1 cellular context compared by ENCODE assay signal in the genomic region with DNA sequence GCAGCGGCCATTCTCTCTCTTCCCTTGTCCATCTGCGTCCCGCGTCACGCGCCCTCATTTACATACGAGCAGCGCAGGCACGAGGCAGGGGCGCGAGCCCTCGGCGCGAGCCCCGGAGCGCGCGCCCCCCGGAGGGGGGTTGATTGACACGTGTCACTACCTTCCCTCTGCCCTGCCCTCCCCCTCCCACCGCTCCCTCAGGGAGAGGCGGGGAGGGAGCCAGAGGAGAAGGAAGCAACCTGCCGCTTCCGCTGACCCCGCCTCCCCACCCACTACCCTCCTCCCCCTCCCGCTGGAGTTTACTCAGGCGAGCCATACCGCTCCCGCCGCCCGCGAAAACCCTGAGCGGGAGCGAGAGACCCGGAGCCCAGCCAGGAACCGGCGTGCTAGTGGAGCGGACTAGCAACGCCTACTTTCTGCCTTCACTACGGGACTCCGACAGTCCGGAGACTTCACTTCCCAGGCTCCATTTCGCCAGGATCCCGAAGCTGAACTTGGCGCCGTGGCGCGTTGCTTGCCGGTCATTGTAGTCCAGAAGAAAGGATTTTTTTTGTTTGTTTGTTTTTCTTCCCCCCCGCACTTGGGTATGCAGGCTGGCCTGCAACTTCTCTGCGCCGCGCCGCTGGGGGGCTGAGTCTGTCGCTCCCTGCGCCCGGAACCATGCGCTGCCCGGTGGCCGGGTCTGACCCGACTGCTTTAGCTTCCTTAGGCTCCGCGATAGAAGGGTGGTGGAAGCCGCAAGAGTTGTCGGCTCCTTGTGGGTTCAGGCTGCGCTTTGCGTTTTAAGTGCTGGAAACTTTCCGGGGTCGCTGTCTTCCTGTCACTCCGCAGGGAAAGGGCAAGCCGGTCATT.
TF ChIP-seq lines count a peak whose summit lies in the region.

A gene (minus strand): TSS at position 36 of the 852 bp plus-strand sequence. CDS start 4 bp downstream, at position 32.

TF ChIP-seq in HepG2, 621 proteins besides CTCF, POLR2A, EP300 and RAD21 (continued from another document and continues in another):
- TF ChIP-seq, protein P1, sequence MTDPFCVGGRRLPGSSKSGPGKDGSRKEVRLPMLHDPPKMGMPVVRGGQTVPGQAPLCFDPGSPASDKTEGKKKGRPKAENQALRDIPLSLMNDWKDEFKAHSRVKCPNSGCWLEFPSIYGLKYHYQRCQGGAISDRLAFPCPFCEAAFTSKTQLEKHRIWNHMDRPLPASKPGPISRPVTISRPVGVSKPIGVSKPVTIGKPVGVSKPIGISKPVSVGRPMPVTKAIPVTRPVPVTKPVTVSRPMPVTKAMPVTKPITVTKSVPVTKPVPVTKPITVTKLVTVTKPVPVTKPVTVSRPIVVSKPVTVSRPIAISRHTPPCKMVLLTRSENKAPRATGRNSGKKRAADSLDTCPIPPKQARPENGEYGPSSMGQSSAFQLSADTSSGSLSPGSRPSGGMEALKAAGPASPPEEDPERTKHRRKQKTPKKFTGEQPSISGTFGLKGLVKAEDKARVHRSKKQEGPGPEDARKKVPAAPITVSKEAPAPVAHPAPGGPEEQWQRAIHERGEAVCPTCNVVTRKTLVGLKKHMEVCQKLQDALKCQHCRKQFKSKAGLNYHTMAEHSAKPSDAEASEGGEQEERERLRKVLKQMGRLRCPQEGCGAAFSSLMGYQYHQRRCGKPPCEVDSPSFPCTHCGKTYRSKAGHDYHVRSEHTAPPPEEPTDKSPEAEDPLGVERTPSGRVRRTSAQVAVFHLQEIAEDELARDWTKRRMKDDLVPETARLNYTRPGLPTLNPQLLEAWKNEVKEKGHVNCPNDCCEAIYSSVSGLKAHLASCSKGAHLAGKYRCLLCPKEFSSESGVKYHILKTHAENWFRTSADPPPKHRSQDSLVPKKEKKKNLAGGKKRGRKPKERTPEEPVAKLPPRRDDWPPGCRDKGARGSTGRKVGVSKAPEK (CRISPR knock-in tag; IDR thresholded peaks at IDR 0.05; ENCODE audit: borderline replicate concordance): no peak
- TF ChIP-seq KDM6A (CRISPR knock-in tag; IDR thresholded peaks at IDR 0.05; ENCODE audit: low read depth) (no peak), NFKB2 (CRISPR knock-in tag; IDR thresholded peaks at IDR 0.05; ENCODE audit: borderline replicate concordance) (no peak), NR2F2 (IDR thresholded peaks at IDR 0.05; ENCODE audit: borderline replicate concordance, low read depth) (0 out of 2 replicates have a peak, but pooled peaks have one; percentile 9), MTA1 (CRISPR knock-in tag; IDR thresholded peaks at IDR 0.05; ENCODE audit: borderline replicate concordance) (no peak), ZSCAN20 (CRISPR knock-in tag; IDR thresholded peaks at IDR 0.05; ENCODE audit: borderline replicate concordance) (no peak), ZNF33B (CRISPR knock-in tag; IDR thresholded peaks at IDR 0.05) (no peak; the same call in 1 of the 2 replicates), ZNF337 (CRISPR knock-in tag; IDR thresholded peaks at IDR 0.05; ENCODE audit: borderline replicate concordance, low read depth) (no peak), ZNF768 (CRISPR knock-in tag; IDR thresholded peaks at IDR 0.05) (no peak; the same call in 1 of the 2 replicates), BCL6 (CRISPR knock-in tag; IDR thresholded peaks at IDR 0.05) (no peak; the same call in 1 of the 2 replicates), GFI1 (CRISPR knock-in tag; IDR thresholded peaks at IDR 0.05; ENCODE audit: borderline replicate concordance) (peak; percentile 47; the same call in 1 of the 2 replicates), NR3C1 (CRISPR knock-in tag; IDR thresholded peaks at IDR 0.05) (no peak), STAT5B (CRISPR knock-in tag; IDR thresholded peaks at IDR 0.05) (no peak), ZBTB38 (CRISPR knock-in tag; IDR thresholded peaks at IDR 0.05) (0 out of 2 replicates have a peak, but pooled peaks have one; percentile 9), ATF1 (CRISPR knock-in tag; IDR thresholded peaks at IDR 0.05) (peak; percentile 75), KMT2A (CRISPR knock-in tag; IDR thresholded peaks at IDR 0.05) (0 out of 2 replicates have a peak, but pooled peaks have one; percentile 16), ZFP62 (CRISPR knock-in tag; IDR thresholded peaks at IDR 0.05) (no peak), ZNF264 (CRISPR knock-in tag; IDR thresholded peaks at IDR 0.05) (no peak), ZNF780A (CRISPR knock-in tag; IDR thresholded peaks at IDR 0.05) (no peak), POLR2AphosphoS2 (IDR thresholded peaks at IDR 0.05; ENCODE audit: low read depth, low read length) (no peak), SMYD3 (CRISPR knock-in tag; IDR thresholded peaks at IDR 0.05) (0 out of 2 replicates have a peak, but pooled peaks have one; percentile 69), U2AF1 (optimal IDR thresholded peaks at IDR 0.05; ENCODE audit: low read depth, low read length) (peak; percentile 42), PPARG (CRISPR knock-in tag; conservative IDR thresholded peaks at IDR 0.05) (no peak), ZNF83 (CRISPR knock-in tag; IDR thresholded peaks at IDR 0.05; ENCODE audit: borderline replicate concordance) (peak; percentile 62; the same call in 1 of the 2 replicates), PHF8 (CRISPR knock-in tag; IDR thresholded peaks at IDR 0.05) (peak; percentile 36; the same call in 1 of the 2 replicates), TEAD3 (CRISPR knock-in tag; optimal IDR thresholded peaks at IDR 0.05; ENCODE audit: borderline replicate concordance) (peak; percentile 85), MED8 (CRISPR knock-in tag; IDR thresholded peaks at IDR 0.05; ENCODE audit: insufficient replicate concordance) (no peak), ERF (CRISPR knock-in tag; IDR thresholded peaks at IDR 0.05) (0 out of 2 replicates have a peak, but pooled peaks have one; percentile 49), RBM22 (optimal IDR thresholded peaks at IDR 0.05; ENCODE audit: low read length) (no peak), TOPORS (CRISPR knock-in tag; IDR thresholded peaks at IDR 0.05) (peak; percentile 88; the same call in 1 of the 2 replicates), NFE2 (CRISPR knock-in tag; IDR thresholded peaks at IDR 0.05) (no peak), HNF4G (IDR thresholded peaks at IDR 0.05; ENCODE audit: borderline replicate concordance, low read depth, low read length) (no peak), HNF4G (CRISPR knock-in tag; IDR thresholded peaks at IDR 0.05; ENCODE audit: borderline replicate concordance, low read depth) (0 out of 2 replicates have a peak, but pooled peaks have one; percentile 34), TMF1 (CRISPR knock-in tag; IDR thresholded peaks at IDR 0.05; ENCODE audit: low read depth) (peak; percentile 63; the same call in 1 of the 2 replicates), IKZF1 (IDR thresholded peaks at IDR 0.05) (no peak), SETDB1 (CRISPR knock-in tag; IDR thresholded peaks at IDR 0.05; ENCODE audit: borderline replicate concordance) (no peak), PRMT3 (CRISPR knock-in tag; IDR thresholded peaks at IDR 0.05; ENCODE audit: borderline replicate concordance, low read depth) (no peak), ZNF224 (CRISPR knock-in tag; IDR thresholded peaks at IDR 0.05) (no peak), SMAD1 (CRISPR knock-in tag; IDR thresholded peaks at IDR 0.05; ENCODE audit: borderline replicate concordance, low read depth) (no peak; the same call in 1 of the 2 replicates), DMAP1 (CRISPR knock-in tag; IDR thresholded peaks at IDR 0.05) (peak; percentile 65; the same call in 1 of the 2 replicates)
- TF ChIP-seq, protein P2, sequence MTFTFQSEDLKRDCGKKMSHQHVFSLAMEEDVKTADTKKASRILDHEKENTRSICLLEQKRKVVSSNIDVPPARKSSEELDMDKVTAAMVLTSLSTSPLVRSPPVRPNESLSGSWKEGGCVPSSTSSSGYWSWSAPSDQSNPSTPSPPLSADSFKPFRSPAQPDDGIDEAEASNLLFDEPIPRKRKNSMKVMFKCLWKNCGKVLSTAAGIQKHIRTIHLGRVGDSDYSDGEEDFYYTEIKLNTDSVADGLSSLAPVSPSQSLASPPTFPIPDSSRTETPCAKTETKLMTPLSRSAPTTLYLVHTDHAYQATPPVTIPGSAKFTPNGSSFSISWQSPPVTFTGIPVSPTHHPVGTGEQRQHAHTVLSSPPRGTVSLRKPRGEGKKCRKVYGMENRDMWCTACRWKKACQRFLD (CRISPR knock-in tag; IDR thresholded peaks at IDR 0.05; ENCODE audit: borderline replicate concordance): no peak
- TF ChIP-seq, protein P3, sequence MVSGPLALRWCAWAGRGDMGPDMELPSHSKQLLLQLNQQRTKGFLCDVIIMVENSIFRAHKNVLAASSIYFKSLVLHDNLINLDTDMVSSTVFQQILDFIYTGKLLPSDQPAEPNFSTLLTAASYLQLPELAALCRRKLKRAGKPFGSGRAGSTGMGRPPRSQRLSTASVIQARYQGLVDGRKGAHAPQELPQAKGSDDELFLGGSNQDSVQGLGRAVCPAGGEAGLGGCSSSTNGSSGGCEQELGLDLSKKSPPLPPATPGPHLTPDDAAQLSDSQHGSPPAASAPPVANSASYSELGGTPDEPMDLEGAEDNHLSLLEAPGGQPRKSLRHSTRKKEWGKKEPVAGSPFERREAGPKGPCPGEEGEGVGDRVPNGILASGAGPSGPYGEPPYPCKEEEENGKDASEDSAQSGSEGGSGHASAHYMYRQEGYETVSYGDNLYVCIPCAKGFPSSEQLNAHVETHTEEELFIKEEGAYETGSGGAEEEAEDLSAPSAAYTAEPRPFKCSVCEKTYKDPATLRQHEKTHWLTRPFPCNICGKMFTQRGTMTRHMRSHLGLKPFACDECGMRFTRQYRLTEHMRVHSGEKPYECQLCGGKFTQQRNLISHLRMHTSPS (CRISPR knock-in tag; IDR thresholded peaks at IDR 0.05; ENCODE audit: low read depth): no peak
- TF ChIP-seq, protein P4, sequence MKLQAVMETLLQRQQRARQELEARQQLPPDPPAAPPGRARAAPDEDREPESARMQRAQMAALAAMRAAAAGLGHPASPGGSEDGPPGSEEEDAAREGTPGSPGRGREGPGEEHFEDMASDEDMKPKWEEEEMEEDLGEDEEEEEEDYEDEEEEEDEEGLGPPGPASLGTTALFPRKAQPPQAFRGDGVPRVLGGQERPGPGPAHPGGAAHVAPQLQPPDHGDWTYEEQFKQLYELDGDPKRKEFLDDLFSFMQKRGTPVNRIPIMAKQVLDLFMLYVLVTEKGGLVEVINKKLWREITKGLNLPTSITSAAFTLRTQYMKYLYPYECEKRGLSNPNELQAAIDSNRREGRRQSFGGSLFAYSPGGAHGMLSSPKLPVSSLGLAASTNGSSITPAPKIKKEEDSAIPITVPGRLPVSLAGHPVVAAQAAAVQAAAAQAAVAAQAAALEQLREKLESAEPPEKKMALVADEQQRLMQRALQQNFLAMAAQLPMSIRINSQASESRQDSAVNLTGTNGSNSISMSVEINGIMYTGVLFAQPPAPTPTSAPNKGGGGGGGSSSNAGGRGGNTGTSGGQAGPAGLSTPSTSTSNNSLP (IDR thresholded peaks at IDR 0.05; ENCODE audit: low read depth, low read length): 0 out of 2 replicates have a peak, but pooled peaks have one; percentile 5
- TF ChIP-seq, protein P5, sequence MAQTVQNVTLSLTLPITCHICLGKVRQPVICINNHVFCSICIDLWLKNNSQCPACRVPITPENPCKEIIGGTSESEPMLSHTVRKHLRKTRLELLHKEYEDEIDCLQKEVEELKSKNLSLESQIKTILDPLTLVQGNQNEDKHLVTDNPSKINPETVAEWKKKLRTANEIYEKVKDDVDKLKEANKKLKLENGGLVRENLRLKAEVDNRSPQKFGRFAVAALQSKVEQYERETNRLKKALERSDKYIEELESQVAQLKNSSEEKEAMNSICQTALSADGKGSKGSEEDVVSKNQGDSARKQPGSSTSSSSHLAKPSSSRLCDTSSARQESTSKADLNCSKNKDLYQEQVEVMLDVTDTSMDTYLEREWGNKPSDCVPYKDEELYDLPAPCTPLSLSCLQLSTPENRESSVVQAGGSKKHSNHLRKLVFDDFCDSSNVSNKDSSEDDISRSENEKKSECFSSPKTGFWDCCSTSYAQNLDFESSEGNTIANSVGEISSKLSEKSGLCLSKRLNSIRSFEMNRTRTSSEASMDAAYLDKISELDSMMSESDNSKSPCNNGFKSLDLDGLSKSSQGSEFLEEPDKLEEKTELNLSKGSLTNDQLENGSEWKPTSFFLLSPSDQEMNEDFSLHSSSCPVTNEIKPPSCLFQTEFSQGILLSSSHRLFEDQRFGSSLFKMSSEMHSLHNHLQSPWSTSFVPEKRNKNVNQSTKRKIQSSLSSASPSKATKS (CRISPR knock-in tag; IDR thresholded peaks at IDR 0.05): no peak
- TF ChIP-seq, protein P6, sequence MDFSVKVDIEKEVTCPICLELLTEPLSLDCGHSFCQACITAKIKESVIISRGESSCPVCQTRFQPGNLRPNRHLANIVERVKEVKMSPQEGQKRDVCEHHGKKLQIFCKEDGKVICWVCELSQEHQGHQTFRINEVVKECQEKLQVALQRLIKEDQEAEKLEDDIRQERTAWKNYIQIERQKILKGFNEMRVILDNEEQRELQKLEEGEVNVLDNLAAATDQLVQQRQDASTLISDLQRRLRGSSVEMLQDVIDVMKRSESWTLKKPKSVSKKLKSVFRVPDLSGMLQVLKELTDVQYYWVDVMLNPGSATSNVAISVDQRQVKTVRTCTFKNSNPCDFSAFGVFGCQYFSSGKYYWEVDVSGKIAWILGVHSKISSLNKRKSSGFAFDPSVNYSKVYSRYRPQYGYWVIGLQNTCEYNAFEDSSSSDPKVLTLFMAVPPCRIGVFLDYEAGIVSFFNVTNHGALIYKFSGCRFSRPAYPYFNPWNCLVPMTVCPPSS (IDR thresholded peaks at IDR 0.05): no peak
- TF ChIP-seq, protein P7, sequence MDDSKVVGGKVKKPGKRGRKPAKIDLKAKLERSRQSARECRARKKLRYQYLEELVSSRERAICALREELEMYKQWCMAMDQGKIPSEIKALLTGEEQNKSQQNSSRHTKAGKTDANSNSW (CRISPR knock-in tag; IDR thresholded peaks at IDR 0.05; ENCODE audit: borderline replicate concordance): no peak
- TF ChIP-seq, protein P8, sequence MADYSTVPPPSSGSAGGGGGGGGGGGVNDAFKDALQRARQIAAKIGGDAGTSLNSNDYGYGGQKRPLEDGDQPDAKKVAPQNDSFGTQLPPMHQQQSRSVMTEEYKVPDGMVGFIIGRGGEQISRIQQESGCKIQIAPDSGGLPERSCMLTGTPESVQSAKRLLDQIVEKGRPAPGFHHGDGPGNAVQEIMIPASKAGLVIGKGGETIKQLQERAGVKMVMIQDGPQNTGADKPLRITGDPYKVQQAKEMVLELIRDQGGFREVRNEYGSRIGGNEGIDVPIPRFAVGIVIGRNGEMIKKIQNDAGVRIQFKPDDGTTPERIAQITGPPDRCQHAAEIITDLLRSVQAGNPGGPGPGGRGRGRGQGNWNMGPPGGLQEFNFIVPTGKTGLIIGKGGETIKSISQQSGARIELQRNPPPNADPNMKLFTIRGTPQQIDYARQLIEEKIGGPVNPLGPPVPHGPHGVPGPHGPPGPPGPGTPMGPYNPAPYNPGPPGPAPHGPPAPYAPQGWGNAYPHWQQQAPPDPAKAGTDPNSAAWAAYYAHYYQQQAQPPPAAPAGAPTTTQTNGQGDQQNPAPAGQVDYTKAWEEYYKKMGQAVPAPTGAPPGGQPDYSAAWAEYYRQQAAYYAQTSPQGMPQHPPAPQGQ (CRISPR knock-in tag; IDR thresholded peaks at IDR 0.05; ENCODE audit: borderline replicate concordance): no peak
- TF ChIP-seq, protein P9, sequence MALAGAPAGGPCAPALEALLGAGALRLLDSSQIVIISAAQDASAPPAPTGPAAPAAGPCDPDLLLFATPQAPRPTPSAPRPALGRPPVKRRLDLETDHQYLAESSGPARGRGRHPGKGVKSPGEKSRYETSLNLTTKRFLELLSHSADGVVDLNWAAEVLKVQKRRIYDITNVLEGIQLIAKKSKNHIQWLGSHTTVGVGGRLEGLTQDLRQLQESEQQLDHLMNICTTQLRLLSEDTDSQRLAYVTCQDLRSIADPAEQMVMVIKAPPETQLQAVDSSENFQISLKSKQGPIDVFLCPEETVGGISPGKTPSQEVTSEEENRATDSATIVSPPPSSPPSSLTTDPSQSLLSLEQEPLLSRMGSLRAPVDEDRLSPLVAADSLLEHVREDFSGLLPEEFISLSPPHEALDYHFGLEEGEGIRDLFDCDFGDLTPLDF (CRISPR knock-in tag; IDR thresholded peaks at IDR 0.05): peak; percentile 56; the same call in 1 of the 2 replicates
